In the genomic region with DNA sequence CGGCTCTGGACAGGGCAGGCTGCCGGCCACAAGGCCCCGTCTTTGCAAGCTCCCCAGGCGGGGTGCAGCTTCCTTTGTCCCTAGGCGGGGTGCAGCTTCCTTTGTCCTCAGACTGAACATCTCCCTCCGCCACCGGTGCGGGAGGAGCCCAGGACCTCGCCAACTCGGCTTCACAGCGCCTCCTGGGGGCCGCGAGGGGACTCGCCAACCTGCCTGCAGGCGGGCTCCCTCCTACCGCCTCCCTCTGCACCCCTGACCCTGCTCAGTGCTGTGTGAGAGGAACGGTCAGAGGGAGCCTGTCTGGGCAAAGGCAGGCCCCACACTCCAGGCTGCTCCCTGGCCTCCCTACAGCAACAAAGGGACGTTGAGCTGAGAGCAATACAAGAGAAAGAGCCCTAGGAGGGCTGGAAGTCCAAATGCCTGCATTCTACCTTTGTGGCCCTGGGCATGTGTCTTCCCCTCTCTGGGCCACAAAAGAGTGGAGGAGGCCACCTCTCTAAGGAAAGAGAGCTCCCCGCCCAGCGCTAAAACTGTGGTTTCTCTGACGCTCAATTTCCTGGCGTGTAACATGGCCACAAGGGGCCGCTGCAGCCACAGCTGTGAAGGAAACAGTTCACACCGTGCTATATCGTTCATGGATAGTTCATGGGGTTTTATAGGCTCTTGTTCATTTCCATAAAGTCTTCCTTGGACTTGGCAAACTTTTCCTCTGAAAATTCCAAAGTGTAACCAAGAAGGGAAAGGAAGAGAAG, we compare ENCODE assay signal across 9 cellular contexts. TPM values are rescaled to one million over a fixed set of nuclear protein-coding genes. Genes with fewer than 3 reads are reported as not detected.
DNase-seq lines count a peak whose midpoint lies in the region; ATAC-seq lines count a peak whose summit lies in the region.
"Had no signal": no experiment of that assay in that cellular context is flagged by ENCODE, and none has a peak within 500 bp of the region (broad histone marks: within the 10 kb centered on the region; RNA-seq: fewer than 3 reads in every experiment).

No MANE protein-coding gene starts in this region.

- CTCF ChIA-PET in activated CD4-positive, alpha-beta T cell treated with anti-CD3 and anti-CD28 coated beads, Interleukin-2, amount 10 ng/mL, durations not matched to agents 7 days and 5 days (lab: Charles Lee), result interaction anchor here (0.6 to 4.3 kb wide), 61 partner anchors 9 to 986 kb away, joined by 3 to 52 read pairs (median 5); a partner anchor contains a TSS

- H3K4me1 Mint-ChIP-seq in activated CD4-positive, alpha-beta T cell treated with anti-CD3 and anti-CD28 coated beads, Interleukin-2, amount 10 ng/mL, durations not matched to agents 7 days and 5 days, result peaks cover 19% of the 10 kb centered on the region

- DNase-seq in DMS 273 treated with DMSO at 0.1 percent for 48 hours (lab: John Stamatoyannopoulos, UW) (peak; percentile 36), NCI-H510A (lab: John Stamatoyannopoulos, UW) (peak; percentile 38), dedifferentiated amniotic fluid mesenchymal stem cell (ENCODE audit: extremely low spot score) (peak; percentile 86), left kidney (ENCODE audit: low read depth, low spot score) (peak; percentile 96)
- DNase-seq in activated CD4-positive, alpha-beta T cell treated with anti-CD3 and anti-CD28 coated beads, Interleukin-2, amount 10 ng/mL, durations not matched to agents 7 days and 5 days, result peak; percentile 89
- peak; percentile 58 to 73 (median 64) for DNase-seq in stimulated activated CD4-positive, alpha-beta T cell treated with anti-CD3 and anti-CD28 coated beads, Interleukin-1b, Interleukin-23, amount 100 ng/mL, for 24 hours (ENCODE audit: low read depth in 4 of 4, low spot score in 1 of 4)

- peak; percentile 57 for ATAC-seq in HG02763 (IDR thresholded peaks at IDR 0.05; ENCODE audit: unreplicated experiment)
- no peak for ATAC-seq in HG02571 (IDR thresholded peaks at IDR 0.05; ENCODE audit: unreplicated experiment)

- H3K27ac Mint-ChIP-seq in activated CD4-positive, alpha-beta T cell treated with anti-CD3 and anti-CD28 coated beads, Interleukin-2, amount 10 ng/mL, durations not matched to agents 7 days and 5 days, result peak overlapping the region; percentile 80

- H3K27me3 Mint-ChIP-seq in activated CD4-positive, alpha-beta T cell treated with anti-CD3 and anti-CD28 coated beads, Interleukin-2, amount 10 ng/mL, durations not matched to agents 7 days and 5 days, result peaks cover 2% of the 10 kb centered on the region

- H3K36me3 Mint-ChIP-seq in activated CD4-positive, alpha-beta T cell treated with anti-CD3 and anti-CD28 coated beads, Interleukin-2, amount 10 ng/mL, durations not matched to agents 7 days and 5 days (ENCODE audit: low read depth), result no peaks in the 10 kb centered on the region

- POLR2A ChIA-PET in activated CD4-positive, alpha-beta T cell treated with anti-CD3 and anti-CD28 coated beads, Interleukin-2, amount 10 ng/mL, durations not matched to agents 7 days and 5 days (lab: Charles Lee), result no interaction called here

- H3K4me3 Mint-ChIP-seq in activated CD4-positive, alpha-beta T cell treated with anti-CD3 and anti-CD28 coated beads, Interleukin-2, amount 10 ng/mL, durations not matched to agents 7 days and 5 days, result peak overlapping the region; percentile 25

- peaks cover 7% of the 10 kb centered on the region for H3K9me3 Mint-ChIP-seq in activated CD4-positive, alpha-beta T cell treated with anti-CD3 and anti-CD28 coated beads, Interleukin-2, amount 10 ng/mL, durations not matched to agents 7 days and 5 days

RNA-seq across cellular contexts. Expression of a gene that starts 20.9 kb away (rescaled TPM):
- not detected for total RNA-seq in activated CD4-positive, alpha-beta T cell treated with anti-CD3 and anti-CD28 coated beads, Interleukin-2, amount 10 ng/mL, durations not matched to agents 7 days and 5 days

RNA-seq across cellular contexts. Expression of a gene that starts 22.8 kb away (rescaled TPM):
- total RNA-seq in activated CD4-positive, alpha-beta T cell treated with anti-CD3 and anti-CD28 coated beads, Interleukin-2, amount 10 ng/mL, durations not matched to agents 7 days and 5 days, result not detected

RNA-seq across cellular contexts. Expression of a gene that starts 30.3 kb away (rescaled TPM):
- total RNA-seq in activated CD4-positive, alpha-beta T cell treated with anti-CD3 and anti-CD28 coated beads, Interleukin-2, amount 10 ng/mL, durations not matched to agents 7 days and 5 days, result not detected
- total RNA-seq: mononuclear cell had no signal

RNA-seq across cellular contexts. Expression of a gene that starts 37.7 kb away (rescaled TPM):
- total RNA-seq in activated CD4-positive, alpha-beta T cell treated with anti-CD3 and anti-CD28 coated beads, Interleukin-2, amount 10 ng/mL, durations not matched to agents 7 days and 5 days, result not detected
- total RNA-seq: mononuclear cell had no signal

RNA-seq across cellular contexts. Expression of a gene that starts 43.6 kb away (rescaled TPM):
- total RNA-seq in activated CD4-positive, alpha-beta T cell treated with anti-CD3 and anti-CD28 coated beads, Interleukin-2, amount 10 ng/mL, durations not matched to agents 7 days and 5 days, result not detected

Comparison
In these comparisons a context has a peak if more than half of its experiments do, and no peak if none do; other contexts are left out.
1. DNase-seq: peak in every context shown above with its lines; median percentile 96 in left kidney; 89 in activated CD4-positive, alpha-beta T cell treated with anti-CD3 and anti-CD28 coated beads, Interleukin-2, amount 10 ng/mL, durations not matched to agents 7 days and 5 days; 86 in dedifferentiated amniotic fluid mesenchymal stem cell; 64 in stimulated activated CD4-positive, alpha-beta T cell treated with anti-CD3 and anti-CD28 coated beads, Interleukin-1b, Interleukin-23, amount 100 ng/mL, for 24 hours; 38 in NCI-H510A; 36 in DMS 273 treated with DMSO at 0.1 percent for 48 hours.